Comparison of ENCODE assay signal across 11 cellular contexts in the genomic region with DNA sequence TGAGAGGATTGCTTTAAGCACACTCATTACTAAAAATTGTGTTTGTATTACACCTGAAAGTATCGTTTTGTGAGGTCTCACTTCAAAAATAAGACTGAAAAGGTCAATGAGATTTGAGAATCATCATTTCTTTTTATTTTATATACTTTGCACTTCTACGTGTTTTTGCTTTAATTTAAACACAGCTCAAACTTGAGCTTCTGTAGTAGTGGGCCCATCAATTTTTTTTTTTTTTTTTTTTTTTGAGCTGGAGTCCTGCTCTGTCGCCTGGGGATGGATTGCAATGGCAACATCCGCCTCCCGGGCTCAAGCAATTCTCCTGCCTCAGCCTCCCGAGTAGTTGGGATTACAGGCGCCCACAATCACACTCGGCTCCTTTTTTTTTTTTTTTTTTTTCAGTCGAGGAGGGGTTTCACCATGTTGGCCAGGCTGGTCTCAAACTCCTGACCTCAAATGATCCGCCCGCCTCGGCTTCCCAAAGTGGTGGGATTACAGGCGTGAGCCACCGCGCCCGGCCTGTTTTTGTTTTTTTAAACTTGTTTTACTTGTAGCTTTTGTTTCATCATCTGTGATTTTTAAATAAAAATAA. TPM values are rescaled to one million over a fixed set of nuclear protein-coding genes. Genes with fewer than 3 reads are reported as not detected.
A peak's percentile ranks its signal among the peaks of the same experiment; 100 is the strongest.
DNase-seq lines count a peak whose midpoint lies in the region; ATAC-seq and TF ChIP-seq lines count a peak whose summit lies in the region.
"Had no signal": no experiment of that assay in that cellular context is flagged by ENCODE, and none has a peak within 500 bp of the region (broad histone marks: within the 10 kb centered on the region; RNA-seq: fewer than 3 reads in every experiment).

No MANE protein-coding gene starts in this region.

- intact Hi-C loops in sciatic nerve (cut with DNase I), result no loop called here

- peak overlapping the region; percentile 96 to 100 (median 99) for H3K4me3 Mint-ChIP-seq in brain

- H3K4me1 ChIP-seq in ES-I3 (ENCODE audit: insufficient read depth, low read length), result no peaks in the 10 kb centered on the region
- H3K4me1 ChIP-seq in Loucy (ENCODE audit: insufficient read depth, low read length, poor library complexity, severe bottlenecking), result peaks cover 51% of the 10 kb centered on the region

- no peak for TF ChIP-seq RAD21 in neural cell (conservative IDR thresholded peaks at IDR 0.05)

- H3K9me3 Mint-ChIP-seq in brain, result no peaks in the 10 kb centered on the region
- H3K9me3 Mint-ChIP-seq: activated naive CD4-positive, alpha-beta T cell treated with anti-CD3 and anti-CD28 coated beads for 36 hours had no signal

- TF ChIP-seq EP300 in neural cell (conservative IDR thresholded peaks at IDR 0.05; ENCODE audit: poor library complexity, severe bottlenecking), result no peak

- H3K4me1 Mint-ChIP-seq in brain, result peaks cover 70% of the 10 kb centered on the region

- DNase-seq in cortex of kidney (lab: John Stamatoyannopoulos, UW) (no peak), sciatic nerve (ENCODE audit: low spot score) (no peak), hippocampal formation (lab: John Stamatoyannopoulos, UW) (no peak)
- DNase-seq: activated naive CD4-positive, alpha-beta T cell treated with anti-CD3 and anti-CD28 coated beads for 36 hours; foreskin melanocyte had no signal

- H3F3A ChIP-seq in Loucy (ENCODE audit: low read depth) (no peaks in the 10 kb centered on the region), neural cell (ENCODE audit: insufficient read depth, low read length, poor library complexity, severe bottlenecking) (peaks cover 8% of the 10 kb centered on the region)

- H4K20me1 ChIP-seq in Loucy (ENCODE audit: insufficient read depth, low read length, poor library complexity, severe bottlenecking) (peaks cover 11% of the 10 kb centered on the region), neural cell (ENCODE audit: insufficient read depth) (no peaks in the 10 kb centered on the region)

- H3K4me3 ChIP-seq in Loucy (ENCODE audit: low read length, poor library complexity, severe bottlenecking), result peak overlapping the region; percentile 97
- H3K4me3 ChIP-seq in neural cell (ENCODE audit: low read length), result peak overlapping the region; percentile 88

- H3K27ac ChIP-seq in neural cell (ENCODE audit: low read length), result no peak overlapping the region

- H3K4me2 ChIP-seq in Loucy (ENCODE audit: low read depth, low read length, poor library complexity, severe bottlenecking) (peak overlapping the region; percentile 94), neural cell (ENCODE audit: low read length) (peak overlapping the region; percentile 89)

- no peaks in the 10 kb centered on the region for H3K9me3 ChIP-seq in ES-I3 (ENCODE audit: control insufficient read depth, insufficient read depth, low read length)
- H3K9me3 ChIP-seq in Loucy (ENCODE audit: insufficient read depth, low read depth, low read length), result no peaks in the 10 kb centered on the region
- H3K9me3 ChIP-seq in neural cell (ENCODE audit: low read length), result no peaks in the 10 kb centered on the region
- H3K9me3 ChIP-seq: neutrophil, SJSA1 had no signal

- no peak for TF ChIP-seq CTCF in Loucy (conservative IDR thresholded peaks at IDR 0.05; ENCODE audit: low read length)
- no peak for TF ChIP-seq CTCF in brain (conservative IDR thresholded peaks at IDR 0.05)
- TF ChIP-seq CTCF in neural cell (IDR thresholded peaks at IDR 0.05; ENCODE audit: poor library complexity, severe bottlenecking), result no peak

- peaks cover 19% of the 10 kb centered on the region for H3K36me3 Mint-ChIP-seq in brain

- H3K9me2 ChIP-seq in Loucy (replicated peaks; ENCODE audit: low read depth, low read length), result no peaks in the 10 kb centered on the region
- no peaks in the 10 kb centered on the region for H3K9me2 ChIP-seq in neural cell (ENCODE audit: insufficient read depth, low read length)

- H3K36me3 ChIP-seq in ES-I3 (ENCODE audit: insufficient read depth, low read length), result no peaks in the 10 kb centered on the region
- no peaks in the 10 kb centered on the region for H3K36me3 ChIP-seq in Loucy (ENCODE audit: insufficient read depth, low read length)
- H3K36me3 ChIP-seq in neural cell (ENCODE audit: insufficient read depth, low read length), result no peaks in the 10 kb centered on the region
- H3K36me3 ChIP-seq: neutrophil had no signal

- peaks cover 64% of the 10 kb centered on the region for H3K79me2 ChIP-seq in Loucy (ENCODE audit: insufficient read depth, low read length)
- H3K79me2 ChIP-seq in neural cell (replicated peaks; ENCODE audit: insufficient read depth, low read length), result peaks cover 54% of the 10 kb centered on the region

- peaks cover 16% of the 10 kb centered on the region for H3K27me3 Mint-ChIP-seq in brain

- peak overlapping the region; percentile 83 for H3K9ac ChIP-seq in ES-I3 (ENCODE audit: low read depth, low read length)
- H3K9ac ChIP-seq in Loucy (ENCODE audit: low read depth, low read length, poor library complexity, severe bottlenecking), result peak overlapping the region; percentile 85
- no peak overlapping the region for H3K9ac ChIP-seq in neural cell (ENCODE audit: low read length)

- peak overlapping the region in 2 of 5 experiments; percentile 29 to 98 for H3K27ac Mint-ChIP-seq in brain

- H3K27me3 ChIP-seq in Loucy (ENCODE audit: insufficient read depth, low read length, poor library complexity, severe bottlenecking) (no peaks in the 10 kb centered on the region), neural cell (ENCODE audit: insufficient read depth, low read depth, low read length) (no peaks in the 10 kb centered on the region)
- H3K27me3 ChIP-seq: neutrophil, SJSA1 had no signal

- no peak overlapping the region for H2AFZ ChIP-seq in Loucy (ENCODE audit: low read length)
- H2AFZ ChIP-seq in neural cell (ENCODE audit: low read depth, low read length), result no peak overlapping the region

- ATAC-seq in sciatic nerve, result no peak

TF ChIP-seq in neural cell, 6 proteins besides CTCF, POLR2A, EP300 and RAD21:
- TF ChIP-seq POLR2AphosphoS5 (IDR thresholded peaks at IDR 0.05) (no peak), EZH2 (IDR thresholded peaks at IDR 0.05; ENCODE audit: borderline replicate concordance, insufficient read depth, low read length, poor library complexity, severe bottlenecking) (no peak), MXI1 (conservative IDR thresholded peaks at IDR 0.05; ENCODE audit: poor library complexity, severe bottlenecking) (no peak), TAF1 (IDR thresholded peaks at IDR 0.05; ENCODE audit: low read depth) (no peak), SMC3 (conservative IDR thresholded peaks at IDR 0.05; ENCODE audit: poor library complexity) (no peak)
- TF ChIP-seq, protein P1, sequence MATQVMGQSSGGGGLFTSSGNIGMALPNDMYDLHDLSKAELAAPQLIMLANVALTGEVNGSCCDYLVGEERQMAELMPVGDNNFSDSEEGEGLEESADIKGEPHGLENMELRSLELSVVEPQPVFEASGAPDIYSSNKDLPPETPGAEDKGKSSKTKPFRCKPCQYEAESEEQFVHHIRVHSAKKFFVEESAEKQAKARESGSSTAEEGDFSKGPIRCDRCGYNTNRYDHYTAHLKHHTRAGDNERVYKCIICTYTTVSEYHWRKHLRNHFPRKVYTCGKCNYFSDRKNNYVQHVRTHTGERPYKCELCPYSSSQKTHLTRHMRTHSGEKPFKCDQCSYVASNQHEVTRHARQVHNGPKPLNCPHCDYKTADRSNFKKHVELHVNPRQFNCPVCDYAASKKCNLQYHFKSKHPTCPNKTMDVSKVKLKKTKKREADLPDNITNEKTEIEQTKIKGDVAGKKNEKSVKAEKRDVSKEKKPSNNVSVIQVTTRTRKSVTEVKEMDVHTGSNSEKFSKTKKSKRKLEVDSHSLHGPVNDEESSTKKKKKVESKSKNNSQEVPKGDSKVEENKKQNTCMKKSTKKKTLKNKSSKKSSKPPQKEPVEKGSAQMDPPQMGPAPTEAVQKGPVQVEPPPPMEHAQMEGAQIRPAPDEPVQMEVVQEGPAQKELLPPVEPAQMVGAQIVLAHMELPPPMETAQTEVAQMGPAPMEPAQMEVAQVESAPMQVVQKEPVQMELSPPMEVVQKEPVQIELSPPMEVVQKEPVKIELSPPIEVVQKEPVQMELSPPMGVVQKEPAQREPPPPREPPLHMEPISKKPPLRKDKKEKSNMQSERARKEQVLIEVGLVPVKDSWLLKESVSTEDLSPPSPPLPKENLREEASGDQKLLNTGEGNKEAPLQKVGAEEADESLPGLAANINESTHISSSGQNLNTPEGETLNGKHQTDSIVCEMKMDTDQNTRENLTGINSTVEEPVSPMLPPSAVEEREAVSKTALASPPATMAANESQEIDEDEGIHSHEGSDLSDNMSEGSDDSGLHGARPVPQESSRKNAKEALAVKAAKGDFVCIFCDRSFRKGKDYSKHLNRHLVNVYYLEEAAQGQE (IDR thresholded peaks at IDR 0.05; ENCODE audit: borderline replicate concordance), result no peak

RNA-seq across cellular contexts. Expression of a gene that starts 1.5 kb away (rescaled TPM):
- polyA plus RNA-seq in brain (ENCODE audit: insufficient read depth, low read depth, low replicate concordance) (5.2 TPM), neural cell (15.1 and 15.7 TPM in 2 replicates)
- 42.6 and 46.2 TPM in 2 replicates for polyA minus RNA-seq in neural cell
- 7.4 TPM for total RNA-seq in sciatic nerve

RNA-seq across cellular contexts. Expression of a gene that starts 1.6 kb away (rescaled TPM):
- polyA plus RNA-seq in brain (ENCODE audit: insufficient read depth, low read depth, low replicate concordance) (16.6 TPM), neural cell (24.2 and 24.4 TPM in 2 replicates)
- polyA minus RNA-seq in neural cell, result 32.6 and 39.6 TPM in 2 replicates
- total RNA-seq in sciatic nerve, result 19.1 TPM
